ENCODE assay signal across 26 cellular contexts in genomic region chr15:82317091-82317489, GRCh38. TPM values are rescaled to one million over a fixed set of nuclear protein-coding genes. Genes with fewer than 3 reads are reported as not detected.
DNase-seq lines count a peak whose midpoint lies in the region; ATAC-seq, FAIRE-seq and TF ChIP-seq lines count a peak whose summit lies in the region.
"Had no signal": no experiment of that assay in that cellular context is flagged by ENCODE, and none has a peak within 500 bp of the region (broad histone marks: within the 10 kb centered on the region; RNA-seq: fewer than 3 reads in every experiment).

No MANE protein-coding gene starts in this region.

- H3K18ac ChIP-seq in neuronal stem cell (ENCODE audit: low read length): peak overlapping the region; percentile 28

- DNase-seq in activated CD4-positive, alpha-beta T cell treated with anti-CD3 and anti-CD28 coated beads for 36 hours: peak; percentile 2
- DNase-seq in activated CD4-positive, alpha-beta T cell treated with anti-CD3 and anti-CD28 coated beads for 4 hours: no peak
- DNase-seq in A549 (ENCODE audit: low read depth in 1 of 2, low spot score in 1 of 2): no peak
- DNase-seq in K562 (ENCODE audit: extremely low read depth in 1 of 4, low spot score in 3 of 4): peak; percentile 33 to 45 (median 40)
- DNase-seq in neuronal stem cell (ENCODE audit: low spot score): no peak
- DNase-seq in osteoblast (ENCODE audit: insufficient read length, low spot score, missing footprints): no peak
- DNase-seq in medulla oblongata (ENCODE audit: extremely low spot score): no peak
- DNase-seq in islet precursor cell: no peak
- DNase-seq: ACHN; BE2C; CD8-positive, alpha-beta memory T cell; DMS 273 treated with DMSO at 0.1 percent for 48 hours; DND-41; NCI-H1048; NCI-H1417; NCI-H1694; NCI-H2029 treated with DMSO at 0.1 percent for 48 hours; NCI-H2227 treated with DMSO at 0.1 percent for 48 hours; NCI-H69; RPMI8226; SHP77 treated with DMSO at 0.1 percent for 48 hours had no signal

- CTCF ChIA-PET in activated CD4-positive, alpha-beta T cell treated with anti-CD3 and anti-CD28 coated beads for 36 hours (lab: Charles Lee): no interaction called here
- CTCF ChIA-PET in A549 (lab: Yijun Ruan, JAX) (no interaction called here), K562 (lab: Yijun Ruan, JAX; ENCODE audit: low intra/inter-chr PET ratio) (no interaction called here)

- H2AFZ ChIP-seq in K562 (ENCODE audit: low read depth, low read length) (peak overlapping the region; percentile 59), neuronal stem cell (ENCODE audit: low read length) (no peak overlapping the region), osteoblast (ENCODE audit: low read length) (no peak overlapping the region)

- H2BK5ac ChIP-seq in neuronal stem cell (ENCODE audit: low read length): peak overlapping the region; percentile 53

- H3K36me3 ChIP-seq in K562 (ENCODE audit: control insufficient read depth, insufficient read depth, low read length): no peaks in the 10 kb centered on the region
- H3K36me3 ChIP-seq in neuronal stem cell (replicated peaks in 1 of 2; ENCODE audit: control insufficient read depth in 2 of 2, insufficient read depth in 2 of 2, low read length in 2 of 2): no peaks in the 10 kb centered on the region
- no peaks in the 10 kb centered on the region for H3K36me3 ChIP-seq in osteoblast (ENCODE audit: insufficient read depth, low read length)
- H3K36me3 ChIP-seq: BE2C, HAP-1 had no signal

- no peak for ATAC-seq in activated CD4-positive, alpha-beta T cell treated with anti-CD3 and anti-CD28 coated beads for 36 hours
- ATAC-seq in A549 (peak in 1 of 2 experiments; percentile 14; a peak in 2 of 6 replicates), K562 (peak; percentile 67)

- H2BK120ac ChIP-seq in neuronal stem cell (ENCODE audit: low read depth, low read length): no peak overlapping the region

- no peak overlapping the region for H3K23ac ChIP-seq in neuronal stem cell (ENCODE audit: low read depth, low read length, poor library complexity)

- no TSS peak for BruUV-seq in K562 (replicated peaks; lab: Mats Ljungman, UMichigan)

- no peak overlapping the region for H2BK12ac ChIP-seq in neuronal stem cell (ENCODE audit: low read length)

- H2BK15ac ChIP-seq in neuronal stem cell (ENCODE audit: low read length): no peak overlapping the region

- no peak for TF ChIP-seq CTCF in A549 (IDR thresholded peaks at IDR 0.05)
- TF ChIP-seq CTCF in K562 (IDR thresholded peaks at IDR 0.05 in 2 of 3, conservative IDR thresholded peaks at IDR 0.05 in 1 of 3; ENCODE audit: insufficient read depth in 2 of 3, low read depth in 1 of 3, low read length in 3 of 3): peak in 1 of 3 experiments; percentile 16; a peak in 2 of 6 replicates
- TF ChIP-seq CTCF in osteoblast (IDR thresholded peaks at IDR 0.05; ENCODE audit: extremely low read depth, low read depth, low read length): no peak

- TF ChIP-seq EP300 in A549 (IDR thresholded peaks at IDR 0.05) (no peak), K562 (IDR thresholded peaks at IDR 0.05; ENCODE audit: low read length) (no peak)

- no peaks in the 10 kb centered on the region for H3K9me1 ChIP-seq in K562 (ENCODE audit: control insufficient read depth, insufficient read depth, low read length)

- H3K4ac ChIP-seq in neuronal stem cell (ENCODE audit: low read length): no peak overlapping the region

- no peak overlapping the region for H3K4me3 Mint-ChIP-seq in activated CD4-positive, alpha-beta T cell treated with anti-CD3 and anti-CD28 coated beads for 36 hours
- H3K4me3 Mint-ChIP-seq: CD14-positive monocyte; CD8-positive, alpha-beta memory T cell had no signal

- no peak overlapping the region for H3K27ac ChIP-seq in A549
- H3K27ac ChIP-seq in K562 (ENCODE audit: extremely low read depth, low read depth, low read length): no peak overlapping the region
- H3K27ac ChIP-seq in neuronal stem cell (replicated peaks; ENCODE audit: low read length): no peak overlapping the region
- H3K27ac ChIP-seq in osteoblast (ENCODE audit: low read depth, low read length): no peak overlapping the region
- H3K27ac ChIP-seq: 22Rv1 had no signal

- FAIRE-seq in A549 (lab: Jason Lieb, UNC) (no peak), K562 (lab: Jason Lieb, UNC) (no peak)
- FAIRE-seq: GM12892, HTR-8/SVneo had no signal

- H4K8ac ChIP-seq in neuronal stem cell (ENCODE audit: low read depth, low read length): no peak overlapping the region

- no peaks in the 10 kb centered on the region for H3K79me1 ChIP-seq in neuronal stem cell (ENCODE audit: low read depth, low read length)

- in situ Hi-C loops in K562 (cut with MboI): no loop called here

- no peak overlapping the region for H3K4me3 ChIP-seq in A549
- H3K4me3 ChIP-seq in K562: no peak overlapping the region
- H3K4me3 ChIP-seq in neuronal stem cell (ENCODE audit: low read length in 2 of 2): no peak overlapping the region
- H3K4me3 ChIP-seq in osteoblast (ENCODE audit: insufficient read depth, low read length): no peak overlapping the region
- H3K4me3 ChIP-seq: HAP-1 had no signal

- no peaks in the 10 kb centered on the region for H3K9me3 Mint-ChIP-seq in activated CD4-positive, alpha-beta T cell treated with anti-CD3 and anti-CD28 coated beads for 36 hours (ENCODE audit: low read depth)
- H3K9me3 Mint-ChIP-seq: CD14-positive monocyte; CD8-positive, alpha-beta memory T cell had no signal

- no peak overlapping the region for H3K14ac ChIP-seq in neuronal stem cell (ENCODE audit: low read length)

- POLR2A ChIA-PET in activated CD4-positive, alpha-beta T cell treated with anti-CD3 and anti-CD28 coated beads for 36 hours (lab: Charles Lee): no interaction called here
- POLR2A ChIA-PET in A549 (lab: Yijun Ruan, JAX): no interaction called here
- POLR2A ChIA-PET in K562 (lab: Yijun Ruan, JAX): no interaction called here

- peak overlapping the region; percentile 75 for H2AK5ac ChIP-seq in neuronal stem cell (ENCODE audit: low read depth, low read length)

- H4K91ac ChIP-seq in neuronal stem cell (ENCODE audit: low read depth, low read length, poor library complexity): no peak overlapping the region

- H3K27me3 Mint-ChIP-seq in activated CD4-positive, alpha-beta T cell treated with anti-CD3 and anti-CD28 coated beads for 36 hours: no peaks in the 10 kb centered on the region
- H3K27me3 Mint-ChIP-seq: CD8-positive, alpha-beta memory T cell had no signal

- TF ChIP-seq POLR2A in A549 (IDR thresholded peaks at IDR 0.05; ENCODE audit: low read length): no peak
- TF ChIP-seq POLR2A in K562 (conservative IDR thresholded peaks at IDR 0.05): no peak

- H3K36me3 Mint-ChIP-seq in activated CD4-positive, alpha-beta T cell treated with anti-CD3 and anti-CD28 coated beads for 36 hours (ENCODE audit: low read depth): no peaks in the 10 kb centered on the region
- H3K36me3 Mint-ChIP-seq: CD14-positive monocyte; CD8-positive, alpha-beta memory T cell had no signal

- no peaks in the 10 kb centered on the region for H3K79me2 ChIP-seq in K562 (ENCODE audit: control insufficient read depth, insufficient read depth, low read length)
- H3K79me2 ChIP-seq in osteoblast (ENCODE audit: insufficient read depth, low read length): no peaks in the 10 kb centered on the region

- 81% methylated on average over 11 of the region's 12 CpGs for WGBS in A549 (ENCODE audit: missing lambda C conversion rate)
- 23% methylated on average over 8 of the region's 12 CpGs for WGBS in K562 (ENCODE audit: insufficient coverage, low coverage, missing lambda C conversion rate)
- no CpG with 5 or more reads among the region's 12 CpGs for WGBS in neuronal stem cell (ENCODE audit: extremely low coverage in 2 of 2, insufficient read length in 2 of 2, insufficient replicate concordance in 1 of 2), 2 donors

- no peak for TF ChIP-seq RAD21 in A549 (conservative IDR thresholded peaks at IDR 0.05 in 1 of 2, IDR thresholded peaks at IDR 0.05 in 1 of 2)
- TF ChIP-seq RAD21 in K562 (CRISPR knock-in tag; conservative IDR thresholded peaks at IDR 0.05 in 1 of 2, IDR thresholded peaks at IDR 0.05 in 1 of 2): 0 out of 4 replicates have a peak, but pooled peaks of 1 of the 2 experiments have one; percentile 13

- no peaks in the 10 kb centered on the region for H4K20me1 ChIP-seq in K562 (replicated peaks; ENCODE audit: control insufficient read depth, insufficient read depth, low read length)
- no peaks in the 10 kb centered on the region for H4K20me1 ChIP-seq in osteoblast (ENCODE audit: insufficient read depth, low read length)

- intact Hi-C loops in activated CD4-positive, alpha-beta T cell treated with anti-CD3 and anti-CD28 coated beads for 36 hours (cut with DNase I, micrococcal nuclease): no loop called here
- intact Hi-C loops in K562 (cut with micrococcal nuclease): no loop called here

- H3K27me3 ChIP-seq in K562 (ENCODE audit: control insufficient read depth in 2 of 2, insufficient read depth in 2 of 2, low read length in 2 of 2) (no peaks in the 10 kb centered on the region; a peak in 1 of 5 replicates), neuronal stem cell (ENCODE audit: control insufficient read depth in 3 of 3, insufficient read depth in 3 of 3, low read depth in 1 of 3, low read length in 3 of 3) (no peaks in the 10 kb centered on the region), osteoblast (ENCODE audit: insufficient read depth, low read length) (no peaks in the 10 kb centered on the region)
- H3K27me3 ChIP-seq: BE2C had no signal

- H3K9me3 ChIP-seq in A549 (no peaks in the 10 kb centered on the region), K562 (replicated peaks; ENCODE audit: control insufficient read depth, insufficient read depth, low read depth, low read length) (no peaks in the 10 kb centered on the region), neuronal stem cell (replicated peaks in 1 of 2; ENCODE audit: control insufficient read depth in 2 of 2, insufficient read depth in 1 of 2, low read depth in 1 of 2, low read length in 2 of 2) (no peaks in the 10 kb centered on the region), osteoblast (ENCODE audit: low read depth, low read length) (no peaks in the 10 kb centered on the region)
- H3K9me3 ChIP-seq: BE2C had no signal

- H3K4me1 Mint-ChIP-seq in activated CD4-positive, alpha-beta T cell treated with anti-CD3 and anti-CD28 coated beads for 36 hours: no peaks in the 10 kb centered on the region
- H3K4me1 Mint-ChIP-seq: CD14-positive monocyte; CD8-positive, alpha-beta memory T cell had no signal

- H3K4me2 ChIP-seq in A549 (no peak overlapping the region), K562 (ENCODE audit: insufficient read depth, low read length) (no peak overlapping the region), neuronal stem cell (ENCODE audit: insufficient read depth, low read length, poor library complexity, severe bottlenecking) (no peak overlapping the region), osteoblast (ENCODE audit: insufficient read depth, low read length) (no peak overlapping the region)

- H3K4me1 ChIP-seq in A549: no peaks in the 10 kb centered on the region
- H3K4me1 ChIP-seq in K562 (replicated peaks in 1 of 2; ENCODE audit: control insufficient read depth in 2 of 2, insufficient read depth in 2 of 2, low read length in 2 of 2): peaks cover 3 to 29% of the 10 kb centered on the region in 2 experiments; a peak in 3 of 5 replicates
- H3K4me1 ChIP-seq in neuronal stem cell (ENCODE audit: control insufficient read depth in 2 of 2, insufficient read depth in 1 of 2, low read depth in 1 of 2, low read length in 2 of 2): no peaks in the 10 kb centered on the region
- no peaks in the 10 kb centered on the region for H3K4me1 ChIP-seq in osteoblast (ENCODE audit: insufficient read depth, low read length)
- H3K4me1 ChIP-seq: BE2C, HAP-1 had no signal

- H3K9ac ChIP-seq in K562 (ENCODE audit: insufficient read depth in 1 of 2, low read depth in 2 of 2, low read length in 2 of 2) (no peak overlapping the region), neuronal stem cell (ENCODE audit: low read depth, low read length, poor library complexity) (no peak overlapping the region)

- H3K27ac Mint-ChIP-seq in activated CD4-positive, alpha-beta T cell treated with anti-CD3 and anti-CD28 coated beads for 36 hours: no peak overlapping the region
- H3K27ac Mint-ChIP-seq: CD14-positive monocyte; CD8-positive, alpha-beta memory T cell had no signal

RNA-seq across cellular contexts. Expression of gene GOLGA6L10, which starts 32.2 kb away (rescaled TPM):
- 1 to 10 TPM in 1 of 2 experiments, under 1 TPM in 1; 0.97 to 1.6 TPM for total RNA-seq in activated CD4-positive, alpha-beta T cell treated with anti-CD3 and anti-CD28 coated beads for 36 hours
- polyA plus RNA-seq in A549 (2011; rRNA removed) (0.74 and 0.84 TPM in 2 replicates), A549 (2017; fragmentation: RNase III; extraction: RNeasy Plus Mini Kit Qiagen cat#74134 plus additional on column Dnase treatment) (0.62 to 1.1 TPM (median 0.98 TPM) in 3 replicates), K562 (2011; rRNA removed) (4.0 and 4.1 TPM in 2 replicates), K562 (2014; fragmentation: Illumina TruSeq; extraction: Trizol) (1.5 and 2.0 TPM in 2 replicates), K562 (2014; fragmentation: Nextera tagmentation; extraction: Ambion mirVana) (under 1 TPM; 0.32 to 0.34 TPM), K562 (2014; rRNA removed) (2.7 and 7.1 TPM in 2 replicates)
- 0.41 and 0.93 TPM in 2 replicates for polyA plus RNA-seq in A549 (2012; cell fraction: cytosol; rRNA removed)
- 2.0 and 2.2 TPM in 2 replicates for polyA plus RNA-seq in A549 (2012; cell fraction: nucleus; rRNA removed)
- 0.24 TPM in 1 of 2 replicates, not detected in the other for polyA minus RNA-seq in A549 (2011; rRNA and poly(A)+ RNA removed)
- total RNA-seq in K562 (2011; cell fraction: chromatin; rRNA removed; ENCODE audit: low replicate concordance): 10.5 and 22.9 TPM in 2 replicates
- total RNA-seq in K562 (2011; cell fraction: nucleolus; rRNA removed): 4.5 and 5.5 TPM in 2 replicates
- total RNA-seq in K562 (2011; cell fraction: nucleoplasm; rRNA removed): 22.1 and 29.5 TPM in 2 replicates
- total RNA-seq in K562 (2014; rRNA removed) (2.4 and 2.7 TPM in 2 replicates), K562 (2014; rRNA removed; fragmentation: Illumina TruSeq; extraction: Trizol) (1.9 and 3.0 TPM in 2 replicates), K562 (2015; rRNA removed; fragmentation: Illumina TruSeq; extraction: Trizol) (2.0 TPM in 2 replicates), K562 (2021) (2.2 TPM in 2 replicates), osteoblast (1.4 and 1.5 TPM in 2 replicates)
- polyA plus RNA-seq in K562 (2011; cell fraction: cytosol; rRNA removed): 0.22 and 0.60 TPM in 2 replicates
- 6.1 and 8.4 TPM in 2 replicates for polyA plus RNA-seq in K562 (2011; cell fraction: nucleus; rRNA removed)
- polyA plus RNA-seq in K562 (2012): 1.3 and 3.8 TPM in 2 replicates
- 2.1 and 2.2 TPM in 2 replicates for polyA minus RNA-seq in K562 (2011; rRNA and poly(A)+ RNA removed)
- 0.86 TPM in 1 of 2 replicates, not detected in the other for polyA minus RNA-seq in K562 (2011; cell fraction: cytosol; rRNA and poly(A)+ RNA removed)
- 3.4 and 7.1 TPM in 2 replicates for polyA minus RNA-seq in K562 (2011; cell fraction: nucleus; rRNA and poly(A)+ RNA removed)
- 1.7 TPM for polyA plus RNA-seq in neuronal stem cell (2013, experiment 1 of 2)
- polyA plus RNA-seq in neuronal stem cell (2013, experiment 2 of 2): 1.6 TPM
- polyA plus RNA-seq: CD14-positive monocyte had no signal

RNA-seq across cellular contexts. Expression of gene SAXO2, which starts 54.5 kb away (rescaled TPM):
- total RNA-seq in activated CD4-positive, alpha-beta T cell treated with anti-CD3 and anti-CD28 coated beads for 36 hours: 1 to 10 TPM; 4.4 to 6.9 TPM
- polyA plus RNA-seq in A549 (2011; rRNA removed) (1.1 and 4.5 TPM in 2 replicates), A549 (2017; fragmentation: RNase III; extraction: RNeasy Plus Mini Kit Qiagen cat#74134 plus additional on column Dnase treatment) (1.8 to 2.5 TPM (median 2.2 TPM) in 3 replicates), K562 (2011; rRNA removed) (12.0 and 14.2 TPM in 2 replicates), K562 (2014; fragmentation: Illumina TruSeq; extraction: Trizol) (3.8 and 4.5 TPM in 2 replicates), K562 (2014; fragmentation: Nextera tagmentation; extraction: Ambion mirVana) (1 to 10 TPM; 6.0 to 9.5 TPM), K562 (2014; rRNA removed) (9.6 and 10.0 TPM in 2 replicates)
- 1.6 and 2.6 TPM in 2 replicates for polyA plus RNA-seq in A549 (2012; cell fraction: cytosol; rRNA removed)
- 2.5 and 2.8 TPM in 2 replicates for polyA plus RNA-seq in A549 (2012; cell fraction: nucleus; rRNA removed)
- 0.37 and 5.2 TPM in 2 replicates for polyA minus RNA-seq in A549 (2011; rRNA and poly(A)+ RNA removed)
- 7.6 and 10.0 TPM in 2 replicates for total RNA-seq in K562 (2011; cell fraction: chromatin; rRNA removed; ENCODE audit: low replicate concordance)
- total RNA-seq in K562 (2011; cell fraction: nucleolus; rRNA removed): 7.0 and 21.3 TPM in 2 replicates
- total RNA-seq in K562 (2011; cell fraction: nucleoplasm; rRNA removed): 17.5 and 28.9 TPM in 2 replicates
- total RNA-seq in K562 (2014; rRNA removed) (3.2 and 8.5 TPM in 2 replicates), K562 (2014; rRNA removed; fragmentation: Illumina TruSeq; extraction: Trizol) (3.1 and 3.6 TPM in 2 replicates), K562 (2015; rRNA removed; fragmentation: Illumina TruSeq; extraction: Trizol) (5.0 and 8.6 TPM in 2 replicates), K562 (2021) (5.7 and 8.2 TPM in 2 replicates), osteoblast (1.1 and 6.2 TPM in 2 replicates)
- 4.0 and 5.6 TPM in 2 replicates for polyA plus RNA-seq in K562 (2011; cell fraction: cytosol; rRNA removed)
- 10.9 and 12.6 TPM in 2 replicates for polyA plus RNA-seq in K562 (2011; cell fraction: nucleus; rRNA removed)
- 7.6 and 9.3 TPM in 2 replicates for polyA plus RNA-seq in K562 (2012)
- 0.67 and 2.9 TPM in 2 replicates for polyA minus RNA-seq in K562 (2011; rRNA and poly(A)+ RNA removed)
- polyA minus RNA-seq in K562 (2011; cell fraction: cytosol; rRNA and poly(A)+ RNA removed): 0.29 TPM in 1 of 2 replicates, not detected in the other
- polyA minus RNA-seq in K562 (2011; cell fraction: nucleus; rRNA and poly(A)+ RNA removed): 9.7 and 18.3 TPM in 2 replicates
- 4.6 TPM for polyA plus RNA-seq in neuronal stem cell (2013, experiment 1 of 2)
- polyA plus RNA-seq in neuronal stem cell (2013, experiment 2 of 2): 4.8 TPM
- polyA plus RNA-seq: CD14-positive monocyte had no signal

RNA-seq across cellular contexts. Expression of gene EFL1, which starts 54.6 kb away (rescaled TPM):
- total RNA-seq in activated CD4-positive, alpha-beta T cell treated with anti-CD3 and anti-CD28 coated beads for 36 hours: 10 to 100 TPM; 25.0 to 30.2 TPM
- polyA plus RNA-seq in A549 (2011; rRNA removed) (42.3 and 42.5 TPM in 2 replicates), A549 (2017; fragmentation: RNase III; extraction: RNeasy Plus Mini Kit Qiagen cat#74134 plus additional on column Dnase treatment) (19.4 to 21.2 TPM (median 20.0 TPM) in 3 replicates), K562 (2011; rRNA removed) (17.1 and 26.2 TPM in 2 replicates), K562 (2014; fragmentation: Illumina TruSeq; extraction: Trizol) (17.9 and 32.5 TPM in 2 replicates), K562 (2014; fragmentation: Nextera tagmentation; extraction: Ambion mirVana) (10 to 100 TPM in 1 of 2 experiments, 1 to 10 TPM in 1; 4.8 to 16.9 TPM), K562 (2014; rRNA removed) (13.4 and 14.7 TPM in 2 replicates)
- polyA plus RNA-seq in A549 (2012; cell fraction: cytosol; rRNA removed): 8.8 and 9.0 TPM in 2 replicates
- polyA plus RNA-seq in A549 (2012; cell fraction: nucleus; rRNA removed): 6.1 and 8.5 TPM in 2 replicates
- polyA minus RNA-seq in A549 (2011; rRNA and poly(A)+ RNA removed): 41.0 and 44.1 TPM in 2 replicates
- total RNA-seq in K562 (2011; cell fraction: chromatin; rRNA removed; ENCODE audit: low replicate concordance): 29.4 and 54.1 TPM in 2 replicates
- total RNA-seq in K562 (2011; cell fraction: nucleolus; rRNA removed): 14.3 and 17.9 TPM in 2 replicates
- total RNA-seq in K562 (2011; cell fraction: nucleoplasm; rRNA removed): 20.7 and 30.6 TPM in 2 replicates
- total RNA-seq in K562 (2014; rRNA removed) (14.0 and 18.0 TPM in 2 replicates), K562 (2014; rRNA removed; fragmentation: Illumina TruSeq; extraction: Trizol) (24.3 and 26.6 TPM in 2 replicates), K562 (2015; rRNA removed; fragmentation: Illumina TruSeq; extraction: Trizol) (21.8 and 23.0 TPM in 2 replicates), K562 (2021) (16.6 and 17.4 TPM in 2 replicates), osteoblast (30.9 and 32.9 TPM in 2 replicates)
- 5.6 and 7.8 TPM in 2 replicates for polyA plus RNA-seq in K562 (2011; cell fraction: cytosol; rRNA removed)
- 11.1 and 12.7 TPM in 2 replicates for polyA plus RNA-seq in K562 (2011; cell fraction: nucleus; rRNA removed)
- 11.9 and 12.9 TPM in 2 replicates for polyA plus RNA-seq in K562 (2012)
- polyA minus RNA-seq in K562 (2011; rRNA and poly(A)+ RNA removed): 39.6 and 46.1 TPM in 2 replicates
- 16.9 and 21.6 TPM in 2 replicates for polyA minus RNA-seq in K562 (2011; cell fraction: cytosol; rRNA and poly(A)+ RNA removed)
- polyA minus RNA-seq in K562 (2011; cell fraction: nucleus; rRNA and poly(A)+ RNA removed): 20.9 and 29.1 TPM in 2 replicates
- 17.9 TPM for polyA plus RNA-seq in neuronal stem cell (2013, experiment 1 of 2)
- 21.2 TPM for polyA plus RNA-seq in neuronal stem cell (2013, experiment 2 of 2)

Comparison
In these comparisons a context has a peak if more than half of its experiments do, and no peak if none do; other contexts are left out.
1. DNase-seq: peak in activated CD4-positive, alpha-beta T cell treated with anti-CD3 and anti-CD28 coated beads for 36 hours (single experiment) and K562 (4 of 4); none in activated CD4-positive, alpha-beta T cell treated with anti-CD3 and anti-CD28 coated beads for 4 hours (0 of 2), A549 (0 of 2), neuronal stem cell (single experiment), osteoblast (single experiment), medulla oblongata (single experiment) and islet precursor cell (single experiment).